Comparison of ENCODE assay signal across 17 cellular contexts in genomic region chr10:133338080-133339071, GRCh38. TPM values are rescaled to one million over a fixed set of nuclear protein-coding genes. Genes with fewer than 3 reads are reported as not detected.
DNase-seq lines count a peak whose midpoint lies in the region; ATAC-seq, FAIRE-seq and TF ChIP-seq lines count a peak whose summit lies in the region.
"Had no signal": no experiment of that assay in that cellular context is flagged by ENCODE, and none has a peak within 500 bp of the region (broad histone marks: within the 10 kb centered on the region; RNA-seq: fewer than 3 reads in every experiment).

No MANE protein-coding gene starts in this region.

- 0 out of 2 replicates have a peak overlapping the region, but pooled peaks have one; percentile 21 for H2BK20ac ChIP-seq in H1 (ENCODE audit: low read length)

- 0 out of 2 replicates have a peak overlapping the region, but pooled peaks have one; percentile 20 for H2BK12ac ChIP-seq in H1 (ENCODE audit: low read depth, low read length)

- no peak overlapping the region for H3K27ac ChIP-seq in H1 (ENCODE audit: low read depth, low read length)
- H3K27ac ChIP-seq: C4-2B, GM23248 had no signal

- no peak overlapping the region for H3K4me2 ChIP-seq in H1 (ENCODE audit: insufficient read depth in 1 of 2, low read depth in 2 of 2, low read length in 2 of 2)

- DNase-seq in GM12891 (ENCODE audit: insufficient read length, low spot score), result no peak
- DNase-seq in HEK293T (ENCODE audit: extremely low spot score), result no peak
- DNase-seq in H1 (ENCODE audit: low read depth in 1 of 2, low spot score in 2 of 2), result no peak
- no peak for DNase-seq in urothelium cell line (ENCODE audit: low spot score)
- no peak for DNase-seq in NCI-H82 treated with DMSO at 0.1 percent for 48 hours (lab: John Stamatoyannopoulos, UW; ENCODE audit: unreplicated experiment)
- DNase-seq: Caco-2; CD4-positive, alpha-beta T cell; GM23248; HCEC 1CT had no signal

- H3K79me2 ChIP-seq in H1 (ENCODE audit: control insufficient read depth in 1 of 2, insufficient read depth in 2 of 2, low read length in 2 of 2), result no peaks in the 10 kb centered on the region

- H3K18ac ChIP-seq in H1 (ENCODE audit: extremely low read depth, low read length), result no peak overlapping the region

- CTCF ChIA-PET in HEK293T (lab: Yijun Ruan, JAX), result no interaction called here
- CTCF ChIA-PET in H1 (lab: Charles Lee; ENCODE audit: partially characterized antibody), result no interaction called here

- no peak for TF ChIP-seq POLR2A in GM12891 (IDR thresholded peaks at IDR 0.05; ENCODE audit: low read depth, low read length)
- TF ChIP-seq POLR2A in H1 (IDR thresholded peaks at IDR 0.05; ENCODE audit: control extremely low read depth in 1 of 2, low read depth in 2 of 2, low read length in 2 of 2), result no peak

- no peak overlapping the region; a peak in 1 of 8 replicates for H3K4me3 ChIP-seq in H1 (ENCODE audit: extremely low read depth in 1 of 4, insufficient read depth in 2 of 4, low read depth in 3 of 4, low read length in 4 of 4)
- H3K4me3 ChIP-seq: GM23248 had no signal

- H4K91ac ChIP-seq in H1 (replicated peaks; ENCODE audit: insufficient read length, low read length), result no peak overlapping the region

- no peaks in the 10 kb centered on the region; a peak in 1 of 8 replicates for H3K36me3 ChIP-seq in H1 (ENCODE audit: control insufficient read depth in 2 of 4, insufficient read depth in 4 of 4, low read length in 3 of 4)

- peaks cover 0 to 18% (median 7%) of the 10 kb centered on the region in 4 experiments; a peak in 6 of 7 replicates for H3K4me1 ChIP-seq in H1 (replicated peaks in 1 of 4; ENCODE audit: control insufficient read depth in 3 of 4, insufficient read depth in 4 of 4, low read length in 3 of 4)

- no peak overlapping the region for H2AFZ ChIP-seq in H1 (ENCODE audit: low read length)
- H2AFZ ChIP-seq: GM23248 had no signal

- peaks cover 32% of the 10 kb centered on the region; the same call in 1 of the 2 replicates for H3K23me2 ChIP-seq in H1 (ENCODE audit: low read depth, low read length)

- H3K23ac ChIP-seq in H1 (ENCODE audit: insufficient read length), result no peak overlapping the region

- no peak overlapping the region for H3K14ac ChIP-seq in H1 (ENCODE audit: insufficient read length)

- peaks cover 0 to 20% of the 10 kb centered on the region in 2 experiments for H4K20me1 ChIP-seq in H1 (replicated peaks in 1 of 2; ENCODE audit: control insufficient read depth in 1 of 2, insufficient read depth in 2 of 2, low read length in 2 of 2)

- no peak for TF ChIP-seq EP300 in H1 (IDR thresholded peaks at IDR 0.05; ENCODE audit: borderline replicate concordance in 1 of 2, low read depth in 2 of 2, low read length in 2 of 2)

- POLR2A ChIA-PET in HEK293T (lab: Yijun Ruan, JAX) (no interaction called here), H1 (lab: Charles Lee; ENCODE audit: partially characterized antibody) (no interaction called here)

- H3K4ac ChIP-seq in H1 (replicated peaks; ENCODE audit: insufficient read length, low read depth, low read length), result no peak overlapping the region

- 83 to 100% methylated on average over 1 to 10 of the region's 10 CpGs for WGBS in H1 (ENCODE audit: extremely low coverage in 1 of 2, insufficient coverage in 1 of 2, insufficient read length in 1 of 2, insufficient replicate concordance in 2 of 2, low coverage in 1 of 2, low lambda C conversion rate in 2 of 2, missing lambda C conversion rate in 1 of 2), 2 experiments

- no peak overlapping the region for H3K9ac ChIP-seq in H1 (replicated peaks in 1 of 4; ENCODE audit: extremely low read depth in 1 of 4, low read depth in 3 of 4, low read length in 3 of 4)
- H3K9ac ChIP-seq: GM23248 had no signal

- no peak overlapping the region for H2AK5ac ChIP-seq in H1 (ENCODE audit: low read depth, low read length)

- H2BK120ac ChIP-seq in H1 (replicated peaks; ENCODE audit: low read depth, low read length), result no peak overlapping the region

- no peaks in the 10 kb centered on the region for H3K79me1 ChIP-seq in H1 (ENCODE audit: low read depth, low read length)

- peak overlapping the region; percentile 86 for H3K56ac ChIP-seq in H1 (replicated peaks; ENCODE audit: insufficient read length, low read depth, low read length)

- peak; percentile 67 for FAIRE-seq in GM12891 (lab: Jason Lieb, UNC)
- no peak for FAIRE-seq in H1 (lab: Jason Lieb, UNC)
- peak; percentile 82 for FAIRE-seq in urothelium cell line (lab: Jason Lieb, UNC)
- FAIRE-seq: D721Med, G401.6, GM12892, H54 had no signal

- no peak for TF ChIP-seq CTCF in H1 (IDR thresholded peaks at IDR 0.05; ENCODE audit: control extremely low read depth in 1 of 3, insufficient read depth in 1 of 3, low read depth in 1 of 3, low read length in 3 of 3)

- H4K5ac ChIP-seq in H1 (ENCODE audit: insufficient read length, low read depth, low read length), result no peak overlapping the region

- TF ChIP-seq RAD21 in H1 (IDR thresholded peaks at IDR 0.05 in 1 of 2, conservative IDR thresholded peaks at IDR 0.05 in 1 of 2; ENCODE audit: low read depth in 2 of 2, low read length in 2 of 2), result no peak

- no peak overlapping the region; the same call in 1 of the 2 replicates for H4K8ac ChIP-seq in H1 (ENCODE audit: extremely low read depth, insufficient read depth, low read length)

- no peak for ATAC-seq in HG03159 (IDR thresholded peaks at IDR 0.05; ENCODE audit: unreplicated experiment)

- H3K9me3 ChIP-seq in H1 (ENCODE audit: insufficient read depth in 2 of 2, low read depth in 1 of 2, low read length in 1 of 2), result peaks cover 0 to 7% of the 10 kb centered on the region in 2 experiments; a peak in 1 of 4 replicates

- H2BK15ac ChIP-seq in H1 (ENCODE audit: low read length), result no peak overlapping the region; the same call in 1 of the 2 replicates

- H2BK5ac ChIP-seq in H1 (ENCODE audit: low read depth, low read length), result no peak overlapping the region

- peaks cover 25 to 48% (median 43%) of the 10 kb centered on the region in 4 experiments for H3K27me3 ChIP-seq in H1 (replicated peaks in 1 of 4; ENCODE audit: control insufficient read depth in 3 of 4, extremely low read depth in 1 of 4, insufficient read depth in 3 of 4, low read length in 3 of 4)

RNA-seq across cellular contexts. Expression of gene CALY, which starts 1.7 kb away (rescaled TPM):
- polyA plus RNA-seq in GM12891 (2012; ENCODE audit: low read depth, missing spikeins), result not detected
- 1.3 and 1.7 TPM in 2 replicates for total RNA-seq in H1 (2021; fragmentation: NEBNext Ultra II Directional; extraction: Animal tissue kit (Norgen Biotek cat#: 25700))
- 1.5 and 3.2 TPM in 2 replicates for polyA plus RNA-seq in H1 (2011; rRNA removed)
- 1.6 TPM for polyA plus RNA-seq in H1 (2011; cell fraction: cytosol; rRNA removed)
- polyA plus RNA-seq in H1 (2011; cell fraction: nucleus; rRNA removed), result 2.1 TPM
- polyA plus RNA-seq in H1 (2012, experiment 1 of 2), result 0.88 to 2.4 TPM (median 1.5 TPM) in 4 replicates
- polyA plus RNA-seq in H1 (2012, experiment 2 of 2), result not detected
- polyA plus RNA-seq in H1 (2013, experiment 1 of 2), result 1.7 TPM
- polyA plus RNA-seq in H1 (2013, experiment 2 of 2), result 1.3 TPM
- not detected in 2 replicates for polyA minus RNA-seq in H1 (2011; rRNA and poly(A)+ RNA removed)
- polyA minus RNA-seq in H1 (2011; cell fraction: cytosol; rRNA and poly(A)+ RNA removed), result not detected
- polyA minus RNA-seq in H1 (2011; cell fraction: nucleus; rRNA and poly(A)+ RNA removed), result not detected
- total RNA-seq: A172, Caco-2 had no signal
- polyA plus RNA-seq: GM23248 had no signal

RNA-seq across cellular contexts. Expression of gene PRAP1, which starts 8.8 kb away (rescaled TPM):
- polyA plus RNA-seq in GM12891 (2012; ENCODE audit: low read depth, missing spikeins), result not detected
- 0.61 TPM in 1 of 2 replicates, not detected in the other for total RNA-seq in H1 (2021; fragmentation: NEBNext Ultra II Directional; extraction: Animal tissue kit (Norgen Biotek cat#: 25700))
- 1.4 and 1.6 TPM in 2 replicates for polyA plus RNA-seq in H1 (2011; rRNA removed)
- polyA plus RNA-seq in H1 (2011; cell fraction: cytosol; rRNA removed), result 0.40 TPM
- 0.91 TPM for polyA plus RNA-seq in H1 (2011; cell fraction: nucleus; rRNA removed)
- 0.72 to 1.2 TPM (median 0.87 TPM) in 4 replicates for polyA plus RNA-seq in H1 (2012, experiment 1 of 2)
- polyA plus RNA-seq in H1 (2012, experiment 2 of 2), result 1.2 TPM
- 1.1 TPM for polyA plus RNA-seq in H1 (2013, experiment 1 of 2)
- 1.2 TPM for polyA plus RNA-seq in H1 (2013, experiment 2 of 2)
- polyA minus RNA-seq in H1 (2011; rRNA and poly(A)+ RNA removed), result 0.39 TPM in 1 of 2 replicates, not detected in the other
- polyA minus RNA-seq in H1 (2011; cell fraction: cytosol; rRNA and poly(A)+ RNA removed), result not detected
- polyA minus RNA-seq in H1 (2011; cell fraction: nucleus; rRNA and poly(A)+ RNA removed), result not detected
- total RNA-seq: A172; CD4-positive, alpha-beta T cell; GM23248 had no signal
- polyA plus RNA-seq: BJ, GM23248 had no signal

RNA-seq across cellular contexts. Expression of gene FUOM, which starts 19.4 kb away (rescaled TPM):
- 15.4 TPM for polyA plus RNA-seq in GM12891 (2012; ENCODE audit: low read depth, missing spikeins)
- 21.1 and 22.0 TPM in 2 replicates for total RNA-seq in H1 (2021; fragmentation: NEBNext Ultra II Directional; extraction: Animal tissue kit (Norgen Biotek cat#: 25700))
- polyA plus RNA-seq in H1 (2011; rRNA removed), result 30.4 and 41.6 TPM in 2 replicates
- 34.4 TPM for polyA plus RNA-seq in H1 (2011; cell fraction: cytosol; rRNA removed)
- polyA plus RNA-seq in H1 (2011; cell fraction: nucleus; rRNA removed), result 40.7 TPM
- 14.1 to 21.4 TPM (median 19.5 TPM) in 4 replicates for polyA plus RNA-seq in H1 (2012, experiment 1 of 2)
- 31.3 TPM for polyA plus RNA-seq in H1 (2012, experiment 2 of 2)
- 26.0 TPM for polyA plus RNA-seq in H1 (2013, experiment 1 of 2)
- 24.2 TPM for polyA plus RNA-seq in H1 (2013, experiment 2 of 2)
- 3.3 and 4.7 TPM in 2 replicates for polyA minus RNA-seq in H1 (2011; rRNA and poly(A)+ RNA removed)
- 13.8 TPM for polyA minus RNA-seq in H1 (2011; cell fraction: cytosol; rRNA and poly(A)+ RNA removed)
- 49.8 TPM for polyA minus RNA-seq in H1 (2011; cell fraction: nucleus; rRNA and poly(A)+ RNA removed)

RNA-seq across cellular contexts. Expression of gene ZNF511, which starts 29.7 kb away (rescaled TPM):
- 28.3 TPM for polyA plus RNA-seq in GM12891 (2012; ENCODE audit: low read depth, missing spikeins)
- total RNA-seq in H1 (2021; fragmentation: NEBNext Ultra II Directional; extraction: Animal tissue kit (Norgen Biotek cat#: 25700)), result 64.5 and 71.7 TPM in 2 replicates
- polyA plus RNA-seq in H1 (2011; rRNA removed), result 55.4 and 70.5 TPM in 2 replicates
- 50.7 TPM for polyA plus RNA-seq in H1 (2011; cell fraction: cytosol; rRNA removed)
- 74.1 TPM for polyA plus RNA-seq in H1 (2011; cell fraction: nucleus; rRNA removed)
- polyA plus RNA-seq in H1 (2012, experiment 1 of 2), result 46.7 to 71.7 TPM (median 59.4 TPM) in 4 replicates
- polyA plus RNA-seq in H1 (2012, experiment 2 of 2), result 86.3 TPM
- 42.1 TPM for polyA plus RNA-seq in H1 (2013, experiment 1 of 2)
- polyA plus RNA-seq in H1 (2013, experiment 2 of 2), result 37.2 TPM
- 25.8 and 35.1 TPM in 2 replicates for polyA minus RNA-seq in H1 (2011; rRNA and poly(A)+ RNA removed)
- polyA minus RNA-seq in H1 (2011; cell fraction: cytosol; rRNA and poly(A)+ RNA removed), result 18.7 TPM
- polyA minus RNA-seq in H1 (2011; cell fraction: nucleus; rRNA and poly(A)+ RNA removed), result 26.4 TPM

RNA-seq across cellular contexts. Expression of gene TUBGCP2, which starts 29.7 kb away (rescaled TPM):
- 29.6 TPM for polyA plus RNA-seq in GM12891 (2012; ENCODE audit: low read depth, missing spikeins)
- 51.9 and 54.2 TPM in 2 replicates for total RNA-seq in H1 (2021; fragmentation: NEBNext Ultra II Directional; extraction: Animal tissue kit (Norgen Biotek cat#: 25700))
- polyA plus RNA-seq in H1 (2011; rRNA removed), result 34.9 and 43.9 TPM in 2 replicates
- polyA plus RNA-seq in H1 (2011; cell fraction: cytosol; rRNA removed), result 37.4 TPM
- 90.0 TPM for polyA plus RNA-seq in H1 (2011; cell fraction: nucleus; rRNA removed)
- polyA plus RNA-seq in H1 (2012, experiment 1 of 2), result 34.7 to 46.0 TPM (median 39.6 TPM) in 4 replicates
- polyA plus RNA-seq in H1 (2012, experiment 2 of 2), result 59.6 TPM
- polyA plus RNA-seq in H1 (2013, experiment 1 of 2), result 29.0 TPM
- 30.8 TPM for polyA plus RNA-seq in H1 (2013, experiment 2 of 2)
- 37.1 and 40.7 TPM in 2 replicates for polyA minus RNA-seq in H1 (2011; rRNA and poly(A)+ RNA removed)
- 26.8 TPM for polyA minus RNA-seq in H1 (2011; cell fraction: cytosol; rRNA and poly(A)+ RNA removed)
- polyA minus RNA-seq in H1 (2011; cell fraction: nucleus; rRNA and poly(A)+ RNA removed), result 44.3 TPM
